8 cellular contexts compared by ENCODE assay signal in genomic region chr15:41661529-41662225, GRCh38. TPM values are rescaled to one million over a fixed set of nuclear protein-coding genes. Genes with fewer than 3 reads are reported as not detected.
DNase-seq lines count a peak whose midpoint lies in the region; ATAC-seq and TF ChIP-seq lines count a peak whose summit lies in the region.

No MANE protein-coding gene starts in this region.

- peak overlapping the region; percentile 76 for H3K4me3 ChIP-seq in AG04449 (ENCODE audit: low read depth, low read length)
- peak overlapping the region; percentile 87 for H3K4me3 ChIP-seq in Loucy (ENCODE audit: low read length, poor library complexity, severe bottlenecking)

- POLR2A ChIA-PET in AG04449 (lab: Yijun Ruan, JAX): no interaction called here

- peak; percentile 46 for TF ChIP-seq POLR2A in GM19193 (IDR thresholded peaks at IDR 0.05; ENCODE audit: extremely low read depth, insufficient read depth, insufficient read length)

- H3K4me1 Mint-ChIP-seq in activated naive CD8-positive, alpha-beta T cell (ENCODE audit: low read depth): peaks cover 50% of the 10 kb centered on the region

- H3K36me3 Mint-ChIP-seq in activated naive CD8-positive, alpha-beta T cell: no peaks in the 10 kb centered on the region

- H3K27ac Mint-ChIP-seq in activated naive CD8-positive, alpha-beta T cell: peak overlapping the region; percentile 95

- no peaks in the 10 kb centered on the region for H3K27me3 Mint-ChIP-seq in activated naive CD8-positive, alpha-beta T cell

- H3K36me3 ChIP-seq in Loucy (ENCODE audit: insufficient read depth, low read length): no peaks in the 10 kb centered on the region

- no peak for DNase-seq in AG04449 (ENCODE audit: low read depth, low spot score)
- DNase-seq in SKM-1 treated with dmso at 0.1 percent for 144 hours (lab: John Stamatoyannopoulos, UW; ENCODE audit: unreplicated experiment): peak; percentile 74
- DNase-seq in Right ventricle myocardium inferior (ENCODE audit: missing footprints): peak; percentile 82
- peak; percentile 50 for DNase-seq in omental fat pad (ENCODE audit: low spot score)
- peak; percentile 89 for DNase-seq in superior temporal gyrus (ENCODE audit: extremely low spot score)

- no peaks in the 10 kb centered on the region for H3K9me3 Mint-ChIP-seq in activated naive CD8-positive, alpha-beta T cell (ENCODE audit: low read depth)

- intact Hi-C loops in Right ventricle myocardium inferior (cut with DNase I): no loop called here

- CTCF ChIA-PET in AG04449 (lab: Yijun Ruan, JAX): interaction anchor here (1.5 kb wide), 1 partner anchor 13 kb away, joined by 3 read pairs; no protein-coding TSS in a partner anchor

- H3K4me2 ChIP-seq in Loucy (ENCODE audit: low read depth, low read length, poor library complexity, severe bottlenecking): peak overlapping the region; percentile 98

- peak overlapping the region; percentile 83 for H2AFZ ChIP-seq in Loucy (ENCODE audit: low read length)

- H3F3A ChIP-seq in Loucy (ENCODE audit: low read depth): peaks cover 8% of the 10 kb centered on the region; the same call in 1 of the 2 replicates

- TF ChIP-seq CTCF in AG04449 (IDR thresholded peaks at IDR 0.05; ENCODE audit: insufficient read depth, low read length, missing control alignments) (no peak), Loucy (conservative IDR thresholded peaks at IDR 0.05; ENCODE audit: low read length) (no peak), omental fat pad (IDR thresholded peaks at IDR 0.05) (no peak)

- ATAC-seq in Right ventricle myocardium inferior (peak; percentile 47), omental fat pad (ENCODE audit: low FRiP score) (peak; percentile 66)

- H3K4me3 Mint-ChIP-seq in activated naive CD8-positive, alpha-beta T cell: peak overlapping the region; percentile 93

- H3K9me2 ChIP-seq in Loucy (replicated peaks; ENCODE audit: low read depth, low read length): no peaks in the 10 kb centered on the region

- H3K79me2 ChIP-seq in Loucy (ENCODE audit: insufficient read depth, low read length): peaks cover 95% of the 10 kb centered on the region

- H3K9ac ChIP-seq in Loucy (ENCODE audit: low read depth, low read length, poor library complexity, severe bottlenecking): peak overlapping the region; percentile 89

- H3K27me3 ChIP-seq in Loucy (ENCODE audit: insufficient read depth, low read length, poor library complexity, severe bottlenecking): no peaks in the 10 kb centered on the region

- H4K20me1 ChIP-seq in Loucy (ENCODE audit: insufficient read depth, low read length, poor library complexity, severe bottlenecking): peaks cover 53% of the 10 kb centered on the region

- peaks cover 52% of the 10 kb centered on the region for H3K4me1 ChIP-seq in Loucy (ENCODE audit: insufficient read depth, low read length, poor library complexity, severe bottlenecking)

- no peaks in the 10 kb centered on the region for H3K9me3 ChIP-seq in Loucy (ENCODE audit: insufficient read depth, low read depth, low read length)

RNA-seq across cellular contexts. Expression of gene MGA, which starts 1.5 kb away (rescaled TPM):
- total RNA-seq in Right ventricle myocardium inferior: 30.2 TPM
- total RNA-seq in omental fat pad: 10 to 100 TPM; 34.9 to 50.7 (median 35.9) TPM
